21 cellular contexts compared by ENCODE assay signal in genomic region chr20:64148581-64148980, GRCh38. TPM values are rescaled to one million over a fixed set of nuclear protein-coding genes. Genes with fewer than 3 reads are reported as not detected.
"Had no signal": no experiment of that assay in that cellular context is flagged by ENCODE, and none has a peak within 500 bp of the region (broad histone marks: within the 10 kb centered on the region; RNA-seq: fewer than 3 reads in every experiment).

No MANE protein-coding gene starts in this region.

- H3K36me3 ChIP-seq: neural progenitor cell, tibial artery, upper lobe of left lung, uterus had no signal

- H3K36me3 Mint-ChIP-seq: stimulated activated effector memory CD8-positive, alpha-beta T cell treated with anti-CD3 and anti-CD28 coated beads, Interleukin-12 subunit alpha, Interleukin-12 subunit beta, amount 100 ng/mL, for 72 hours had no signal

- H3K4me3 ChIP-seq: mucosa of descending colon, neural progenitor cell, smooth muscle cell, tibial artery, upper lobe of left lung, uterus had no signal

- H3K27ac Mint-ChIP-seq: naive thymus-derived CD8-positive, alpha-beta T cell; stimulated activated effector memory CD8-positive, alpha-beta T cell treated with anti-CD3 and anti-CD28 coated beads, Interleukin-12 subunit alpha, Interleukin-12 subunit beta, amount 100 ng/mL, for 72 hours had no signal

- ATAC-seq: esophagus mucosa; left lobe of liver; mucosa of descending colon; naive thymus-derived CD8-positive, alpha-beta T cell; stimulated activated effector memory CD8-positive, alpha-beta T cell treated with anti-CD3 and anti-CD28 coated beads, Interleukin-12 subunit alpha, Interleukin-12 subunit beta, amount 100 ng/mL, for 72 hours; stimulated activated naive CD8-positive, alpha-beta T cell treated with anti-CD3 and anti-CD28 coated beads, Interleukin-15, Interleukin-2, amounts not matched to agents 100 U/mL and 50 U/mL, for 24 hours had no signal

- DNase-seq: effector memory CD4-positive, alpha-beta T cell; islet precursor cell; mucosa of descending colon; naive thymus-derived CD8-positive, alpha-beta T cell; occipital lobe; stimulated activated CD4-positive, alpha-beta T cell treated with anti-CD3 and anti-CD28 coated beads, Interleukin-4, amount 100 ng/mL, for 1 hour; stimulated activated CD8-positive, alpha-beta memory T cell treated with anti-CD3 and anti-CD28 coated beads, Interleukin-4, amount 100 ng/mL, for 48 hours; stimulated activated naive CD8-positive, alpha-beta T cell treated with anti-CD3 and anti-CD28 coated beads, Interleukin-15, Interleukin-2, amounts not matched to agents 100 U/mL and 50 U/mL, for 24 hours; tibial artery; upper lobe of left lung; uterus had no signal

- H3K4me3 Mint-ChIP-seq: naive thymus-derived CD8-positive, alpha-beta T cell; neural progenitor cell; stimulated activated effector memory CD8-positive, alpha-beta T cell treated with anti-CD3 and anti-CD28 coated beads, Interleukin-12 subunit alpha, Interleukin-12 subunit beta, amount 100 ng/mL, for 72 hours had no signal

- H3K4me1 ChIP-seq: tibial artery, upper lobe of left lung, uterus had no signal

- H3K27ac ChIP-seq: neural progenitor cell, tibial artery, upper lobe of left lung, uterus had no signal

- H3K9me3 ChIP-seq: uterus had no signal

- H3K27me3 ChIP-seq: neural progenitor cell, upper lobe of left lung, uterus had no signal

RNA-seq across cellular contexts. Expression of gene MYT1, which starts 15.7 kb away (rescaled TPM):
- total RNA-seq: esophagus mucosa; fibroblast of lung; glomerular endothelial cell; left lobe of liver; naive thymus-derived CD8-positive, alpha-beta T cell; pulmonary artery endothelial cell had no signal
- polyA plus RNA-seq: fibroblast of lung; naive thymus-derived CD8-positive, alpha-beta T cell; smooth muscle cell had no signal

RNA-seq across cellular contexts. Expression of gene NPBWR2, which starts 41.2 kb away (rescaled TPM):
- total RNA-seq: esophagus mucosa; fibroblast of lung; glomerular endothelial cell; left lobe of liver; lower leg skin; mucosa of descending colon; naive thymus-derived CD8-positive, alpha-beta T cell; occipital lobe; pulmonary artery endothelial cell; smooth muscle cell; temporal lobe; upper lobe of left lung; uterus had no signal
- polyA plus RNA-seq: fibroblast of lung; naive thymus-derived CD8-positive, alpha-beta T cell; smooth muscle cell had no signal
